8 cellular contexts compared by ENCODE assay signal in genomic region chr10:77637986-77638765, GRCh38. TPM values are rescaled to one million over a fixed set of nuclear protein-coding genes. Genes with fewer than 3 reads are reported as not detected.
A peak's percentile ranks its signal among the peaks of the same experiment; 100 is the strongest.
DNase-seq lines count a peak whose midpoint lies in the region; ATAC-seq lines count a peak whose summit lies in the region.

No MANE protein-coding gene starts in this region.

- peak; percentile 5 to 10 for DNase-seq in activated T-cell treated with anti-CD3 and anti-CD28 coated beads, Interleukin-2, amount 50 U/mL, for 72 hours
- DNase-seq in activated T-cell treated with anti-CD3 and anti-CD28 coated beads, Interleukin-2, amount 50 U/mL, for 1 hour = no peak
- DNase-seq in SW480 (ENCODE audit: low spot score) = peak; percentile 40
- peak in 39 of 42 donors; percentile 27 to 80 (median 64) for DNase-seq in head of caudate nucleus
- DNase-seq in retina = peak; percentile 81
- DNase-seq in CD1c-positive myeloid dendritic cell (ENCODE audit: extremely low spot score) = no peak
- no peak for DNase-seq in GOT3 (lab: John Stamatoyannopoulos, UW)
- no peak for DNase-seq in NCI-H1436 (lab: John Stamatoyannopoulos, UW)

- no peaks in the 10 kb centered on the region for H3K4me1 Mint-ChIP-seq in activated T-cell treated with anti-CD3 and anti-CD28 coated beads, Interleukin-2, amount 50 U/mL, for 72 hours (ENCODE audit: low read depth)

- peak in 1 of 2 donors; percentile 7 for ATAC-seq in activated T-cell treated with anti-CD3 and anti-CD28 coated beads, Interleukin-2, amount 50 U/mL, for 72 hours (replicated peaks in 1 of 2)

- no peaks in the 10 kb centered on the region for H3K9me3 Mint-ChIP-seq in activated T-cell treated with anti-CD3 and anti-CD28 coated beads, Interleukin-2, amount 50 U/mL, for 72 hours

- H3K27ac Mint-ChIP-seq in activated T-cell treated with anti-CD3 and anti-CD28 coated beads, Interleukin-2, amount 50 U/mL, for 72 hours = no peak overlapping the region

- H3K27me3 Mint-ChIP-seq in activated T-cell treated with anti-CD3 and anti-CD28 coated beads, Interleukin-2, amount 50 U/mL, for 72 hours (ENCODE audit: low read depth) = peaks cover 72% of the 10 kb centered on the region

- H3K4me3 Mint-ChIP-seq in activated T-cell treated with anti-CD3 and anti-CD28 coated beads, Interleukin-2, amount 50 U/mL, for 72 hours = peak overlapping the region; percentile 47 to 64

- intact Hi-C loops in head of caudate nucleus (cut with DNase I) = no loop called here

- H3K36me3 Mint-ChIP-seq in activated T-cell treated with anti-CD3 and anti-CD28 coated beads, Interleukin-2, amount 50 U/mL, for 72 hours (ENCODE audit: insufficient read depth in 2 of 2) = no peaks in the 10 kb centered on the region

RNA-seq across cellular contexts. Expression of gene KCNMA1, which starts 0.6 kb away (rescaled TPM):
- total RNA-seq in activated T-cell treated with anti-CD3 and anti-CD28 coated beads, Interleukin-2, amount 50 U/mL, for 72 hours = 1 to 10 TPM in 1 of 2 donors, under 1 TPM in 1; 0.55 to 1.0 TPM

Comparison
In these comparisons a context has a peak if more than half of its experiments do, and no peak if none do; other contexts are left out.
1. DNase-seq: peak in activated T-cell treated with anti-CD3 and anti-CD28 coated beads, Interleukin-2, amount 50 U/mL, for 72 hours (2 of 2), SW480 (single experiment), head of caudate nucleus (39 of 42) and retina (single experiment); none in activated T-cell treated with anti-CD3 and anti-CD28 coated beads, Interleukin-2, amount 50 U/mL, for 1 hour (single experiment), CD1c-positive myeloid dendritic cell (single experiment), GOT3 (single experiment) and NCI-H1436 (single experiment).